Comparison of ENCODE assay signal across 8 cellular contexts in genomic region chr12:26830783-26831601, GRCh38. TPM values are rescaled to one million over a fixed set of nuclear protein-coding genes. Genes with fewer than 3 reads are reported as not detected.
DNase-seq lines count a peak whose midpoint lies in the region; ATAC-seq and TF ChIP-seq lines count a peak whose summit lies in the region.

No MANE protein-coding gene starts in this region.

- H3K9ac ChIP-seq in KMS-11: no peak overlapping the region

- POLR2A ChIA-PET in CD8-positive, alpha-beta memory T cell (lab: Charles Lee): no interaction called here

- H4K20me1 ChIP-seq in KMS-11 (ENCODE audit: insufficient read depth): no peaks in the 10 kb centered on the region

- TF ChIP-seq CTCF in KMS-11 (conservative IDR thresholded peaks at IDR 0.05; ENCODE audit: low read depth, low read length) (no peak), breast epithelium (IDR thresholded peaks at IDR 0.05) (no peak)

- H3K36me3 ChIP-seq in CD8-positive, alpha-beta memory T cell (ENCODE audit: insufficient read depth, low read length): no peaks in the 10 kb centered on the region
- H3K36me3 ChIP-seq in KMS-11 (ENCODE audit: insufficient read depth) (no peaks in the 10 kb centered on the region), breast epithelium (no peaks in the 10 kb centered on the region), muscle layer of duodenum (ENCODE audit: control insufficient read depth in 1 of 2, insufficient read depth in 2 of 2, low read length in 2 of 2) (peaks cover 0 to 5% of the 10 kb centered on the region in 2 donors)

- H2AFZ ChIP-seq in KMS-11 (ENCODE audit: low read depth): no peak overlapping the region

- H3K27ac Mint-ChIP-seq in CD8-positive, alpha-beta memory T cell: peak overlapping the region in 7 of 8 donors; percentile 3 to 97 (median 56)

- no peak overlapping the region for H3K27ac ChIP-seq in CD8-positive, alpha-beta memory T cell (ENCODE audit: low read depth, low read length)
- H3K27ac ChIP-seq in KMS-11: no peak overlapping the region
- H3K27ac ChIP-seq in breast epithelium: peak overlapping the region; percentile 5 to 18
- no peak overlapping the region for H3K27ac ChIP-seq in muscle layer of duodenum (ENCODE audit: low read length)

- TF ChIP-seq POLR2A in breast epithelium (IDR thresholded peaks at IDR 0.05): no peak

- no peaks in the 10 kb centered on the region for H3K27me3 Mint-ChIP-seq in CD8-positive, alpha-beta memory T cell

- peak overlapping the region; percentile 21 to 77 (median 64) for H3K4me3 Mint-ChIP-seq in CD8-positive, alpha-beta memory T cell

- no peak overlapping the region for H3K4me3 ChIP-seq in CD8-positive, alpha-beta memory T cell (ENCODE audit: low read length)
- H3K4me3 ChIP-seq in KMS-11 (IDR thresholded peaks at IDR 0.05; ENCODE audit: insufficient read depth, low read depth, low read length) (no peak overlapping the region), breast epithelium (peak overlapping the region; percentile 4 to 53 (median 32)), muscle layer of duodenum (ENCODE audit: low read depth in 1 of 2, low read length in 2 of 2) (peak overlapping the region; percentile 24 to 37)

- H3K4me1 Mint-ChIP-seq in CD8-positive, alpha-beta memory T cell: peaks cover 58 to 69% (median 68%) of the 10 kb centered on the region in 3 donors

- CTCF ChIA-PET in CD8-positive, alpha-beta memory T cell (lab: Charles Lee): interaction anchor here (2.7 kb wide), 1 partner anchor 54 kb away, joined by 13 read pairs; no protein-coding TSS in a partner anchor

- no peaks in the 10 kb centered on the region for H3K27me3 ChIP-seq in CD8-positive, alpha-beta memory T cell (ENCODE audit: insufficient read depth, low read length, poor library complexity, severe bottlenecking)
- H3K27me3 ChIP-seq in KMS-11 (ENCODE audit: insufficient read depth, low read depth): no peaks in the 10 kb centered on the region
- H3K27me3 ChIP-seq in breast epithelium: no peaks in the 10 kb centered on the region
- no peaks in the 10 kb centered on the region for H3K27me3 ChIP-seq in muscle layer of duodenum (ENCODE audit: low read depth, low read length)

- peaks cover 0 to 15% (median 3%) of the 10 kb centered on the region in 3 donors for H3K36me3 Mint-ChIP-seq in CD8-positive, alpha-beta memory T cell

- ATAC-seq in GM18861 (IDR thresholded peaks at IDR 0.05; ENCODE audit: unreplicated experiment) (no peak), GM18520 (IDR thresholded peaks at IDR 0.05; ENCODE audit: unreplicated experiment) (no peak)

- peaks cover 32% of the 10 kb centered on the region; the same call in 1 of the 2 replicates for H3K79me2 ChIP-seq in KMS-11 (ENCODE audit: insufficient read depth, low read depth)

- peak overlapping the region; percentile 21; the same call in 1 of the 2 replicates for H3K4me2 ChIP-seq in KMS-11

- no peaks in the 10 kb centered on the region for H3K9me3 ChIP-seq in CD8-positive, alpha-beta memory T cell (ENCODE audit: low read length)
- H3K9me3 ChIP-seq in breast epithelium (no peaks in the 10 kb centered on the region), muscle layer of duodenum (ENCODE audit: control insufficient read depth in 1 of 2, low read length in 2 of 2) (no peaks in the 10 kb centered on the region)

- no peaks in the 10 kb centered on the region for H3K9me3 Mint-ChIP-seq in CD8-positive, alpha-beta memory T cell

- H3K4me1 ChIP-seq in CD8-positive, alpha-beta memory T cell (ENCODE audit: insufficient read depth, low read length): peaks cover 20% of the 10 kb centered on the region
- H3K4me1 ChIP-seq in KMS-11 (ENCODE audit: low read depth, poor library complexity, severe bottlenecking) (peaks cover 25% of the 10 kb centered on the region), breast epithelium (no peaks in the 10 kb centered on the region), muscle layer of duodenum (ENCODE audit: control insufficient read depth in 1 of 2, insufficient read depth in 2 of 2, low read length in 2 of 2) (peaks cover 0 to 4% of the 10 kb centered on the region in 2 donors)

- intact Hi-C loops in breast epithelium (cut with DNase I; ENCODE audit: low total_unique reads): no loop called here

- DNase-seq in CD8-positive, alpha-beta memory T cell: no peak
- DNase-seq in breast epithelium (ENCODE audit: low spot score in 2 of 2): no peak
- no peak for DNase-seq in NCI-H524 treated with DMSO at 0.1 percent for 48 hours (lab: John Stamatoyannopoulos, UW)
- no peak for DNase-seq in cortex of kidney (lab: John Stamatoyannopoulos, UW)

RNA-seq across cellular contexts. Expression of gene ITPR2, which starts 2.0 kb away (rescaled TPM):
- total RNA-seq in CD8-positive, alpha-beta memory T cell: 10 to 100 TPM; 24.0 to 29.4 TPM
- polyA plus RNA-seq in CD8-positive, alpha-beta memory T cell: 13.0 TPM
- 10 to 100 TPM; 47.2 to 95.0 (median 66.5) TPM for total RNA-seq in breast epithelium

Comparison
In these comparisons a context has a peak if more than half of its experiments do, and no peak if none do; other contexts are left out.
1. H3K27ac ChIP-seq: peak in breast epithelium (2 of 2); none in CD8-positive, alpha-beta memory T cell (single experiment), KMS-11 (single experiment) and muscle layer of duodenum (single experiment).
2. H3K4me3 ChIP-seq: peak in breast epithelium (3 of 3) and muscle layer of duodenum (2 of 2); none in CD8-positive, alpha-beta memory T cell (single experiment) and KMS-11 (single experiment).